8 cellular contexts compared by ENCODE assay signal in the genomic region with DNA sequence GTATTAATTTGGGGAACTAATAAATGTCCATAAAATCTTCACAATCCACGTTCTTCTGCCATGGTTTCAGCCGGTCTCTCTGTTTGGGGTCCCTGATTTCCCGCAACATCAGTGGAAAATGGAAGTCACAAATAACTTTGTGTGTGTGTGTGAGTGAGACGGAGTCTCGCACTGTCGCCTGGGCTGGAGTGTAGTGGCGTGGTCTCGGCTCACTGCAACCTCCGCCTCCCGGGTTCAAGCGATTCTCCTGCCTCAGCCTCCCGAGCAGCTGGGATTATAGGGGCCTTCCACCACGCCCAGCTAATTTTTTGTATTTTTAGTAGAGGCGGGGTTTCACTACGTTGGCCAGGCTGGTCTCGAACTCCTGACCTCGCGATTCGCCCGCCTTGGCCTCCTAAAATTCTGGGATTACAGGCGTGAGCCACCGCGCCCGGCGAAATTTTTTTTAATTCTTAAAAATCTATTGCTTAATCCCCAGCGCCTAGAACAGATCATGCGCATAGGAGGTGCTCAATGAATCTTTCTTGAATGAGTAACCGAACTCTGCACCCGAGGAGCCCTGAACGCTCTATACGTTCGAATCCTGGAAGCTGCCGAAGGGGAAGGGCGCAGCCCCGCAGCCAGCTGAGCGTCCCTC. TPM values are rescaled to one million over a fixed set of nuclear protein-coding genes. Genes with fewer than 3 reads are reported as not detected.
DNase-seq lines count a peak whose midpoint lies in the region; ATAC-seq and TF ChIP-seq lines count a peak whose summit lies in the region.
"Not testable (repeated sequence)": the region's sequence is repeated elsewhere in the genome, so short reads cannot be mapped to it uniquely, and the experiment has no call there.

No MANE protein-coding gene starts in this region.

- H3K4me3 ChIP-seq in GM12875 (ENCODE audit: low read depth, low read length) (peak overlapping the region; percentile 99), WERI-Rb-1 (ENCODE audit: low read depth, low read length) (peak overlapping the region; percentile 98), iPS-11a (ENCODE audit: low read depth, low read length) (peak overlapping the region; percentile 98), parathyroid adenoma (ENCODE audit: low read depth, low read length) (peak overlapping the region; percentile 99), uterus (peak overlapping the region; percentile 65 to 99)

- peak overlapping the region; percentile 71 for H3K9ac ChIP-seq in parathyroid adenoma

- not testable (repeated sequence) for H3K9me3 ChIP-seq in WERI-Rb-1 (ENCODE audit: severe bottlenecking); parathyroid adenoma (ENCODE audit: control insufficient read depth, low read length); uterus

- not testable (repeated sequence) for TF ChIP-seq POLR2A in uterus (IDR thresholded peaks at IDR 0.05)

- H3K36me3 ChIP-seq in WERI-Rb-1, result peaks cover 36% of the 10 kb centered on the region
- not testable (repeated sequence) for H3K36me3 ChIP-seq in parathyroid adenoma (ENCODE audit: control insufficient read depth, insufficient read depth, low read length); uterus

- peak overlapping the region; percentile 70 for H3K27ac ChIP-seq in WERI-Rb-1
- peak overlapping the region; percentile 93 for H3K27ac ChIP-seq in caudate nucleus (ENCODE audit: low read depth, low read length)
- H3K27ac ChIP-seq in parathyroid adenoma, result peak overlapping the region; percentile 97
- peak overlapping the region; percentile 89 to 92 for H3K27ac ChIP-seq in uterus

- H3K4me1 ChIP-seq in parathyroid adenoma, uterus: not testable (repeated sequence)

- not testable (repeated sequence) for TF ChIP-seq CTCF in GM12875 (IDR thresholded peaks at IDR 0.05; ENCODE audit: borderline replicate concordance, insufficient read depth, low read depth, low read length); WERI-Rb-1 (IDR thresholded peaks at IDR 0.05; ENCODE audit: low read depth, low read length); parathyroid adenoma (IDR thresholded peaks at IDR 0.05); uterus (IDR thresholded peaks at IDR 0.05)

- H2AFZ ChIP-seq in parathyroid adenoma, result peak overlapping the region; percentile 98

- ATAC-seq in HG02763 (IDR thresholded peaks at IDR 0.05; ENCODE audit: unreplicated experiment), result peak; percentile 9

- intact Hi-C loops in uterus (cut with DNase I; ENCODE audit: low total_unique reads), result not testable (repeated sequence)

- DNase-seq in NAMALWA (ENCODE audit: low spot score) (peak; percentile 66), caudate nucleus (lab: John Stamatoyannopoulos, UW) (peak in 15 of 61 donors; percentile 38 to 78 (median 57))
- DNase-seq in WERI-Rb-1, uterus: not testable (repeated sequence)

- H3K4me2 ChIP-seq in parathyroid adenoma (ENCODE audit: low read length), result peak overlapping the region; percentile 77

- not testable (repeated sequence) for H3K27me3 ChIP-seq in WERI-Rb-1 (ENCODE audit: insufficient read depth, low read depth, severe bottlenecking); parathyroid adenoma (ENCODE audit: control insufficient read depth, insufficient read depth, low read length); uterus

- not testable (repeated sequence) for H3K79me2 ChIP-seq in parathyroid adenoma

RNA-seq across cellular contexts. Expression of a gene that starts 0.7 kb away (rescaled TPM):
- total RNA-seq in uterus, result 100 to 1,000 TPM; 117 to 282 (median 168) TPM

RNA-seq across cellular contexts. Expression of a gene that starts 1.0 kb away (rescaled TPM):
- 10 to 100 TPM in 2 of 4 donors, 1 to 10 TPM in 2; 2.4 to 39.0 (median 15.0) TPM for total RNA-seq in uterus

RNA-seq across cellular contexts. Expression of a gene that starts 33.6 kb away (rescaled TPM):
- total RNA-seq in uterus, result 10 to 100 TPM; 18.2 to 26.4 (median 20.8) TPM

RNA-seq across cellular contexts. Expression of a gene that starts 41.7 kb away (rescaled TPM):
- total RNA-seq in uterus, result 10 to 100 TPM in 2 of 4 donors, 1 to 10 TPM in 1, not detected in 1; 4.1 to 17.5 (median 12.1) TPM

RNA-seq across cellular contexts. Expression of a gene that starts 58.6 kb away (rescaled TPM):
- total RNA-seq in uterus, result 10 to 100 TPM in 1 of 4 donors, 1 to 10 TPM in 3; 4.7 to 25.4 (median 6.7) TPM
